In genomic region chr4:174282836-174283506, GRCh38 we compare ENCODE assay signal across 1 cellular context.
A peak's percentile ranks its signal among the peaks of the same experiment; 100 is the strongest.
TF ChIP-seq lines count a peak whose summit lies in the region.

No MANE protein-coding gene starts in this region.

TF ChIP-seq in K562, 482 proteins besides CTCF, POLR2A, EP300 and RAD21 (continued from another document and continues in another):
- TF ChIP-seq PBX2 (CRISPR knock-in tag; IDR thresholded peaks at IDR 0.05; ENCODE audit: low read depth) = peak; percentile 96
- TF ChIP-seq PBX2 (tag; conservative IDR thresholded peaks at IDR 0.05; ENCODE audit: low read depth) = peak; percentile 98
- TF ChIP-seq BDP1 (IDR thresholded peaks at IDR 0.05; ENCODE audit: insufficient read depth, insufficient read length) = no peak
- TF ChIP-seq FOXK2 (conservative IDR thresholded peaks at IDR 0.05 in 1 of 2, IDR thresholded peaks at IDR 0.05 in 1 of 2; ENCODE audit: low read depth in 2 of 2) = peak in 1 of 2 experiments; percentile 6; a peak in 2 of 4 replicates
- 0 out of 2 replicates have a peak, but pooled peaks have one; percentile 72 for TF ChIP-seq PREB (CRISPR knock-in tag; IDR thresholded peaks at IDR 0.05)
- peak; percentile 96 for TF ChIP-seq NFYB (IDR thresholded peaks at IDR 0.05; ENCODE audit: extremely low read depth, insufficient read length)
- no peak for TF ChIP-seq ZNF431 (CRISPR knock-in tag; IDR thresholded peaks at IDR 0.05)
- peak; percentile 75 to 79 for TF ChIP-seq MLLT1 (IDR thresholded peaks at IDR 0.05)
- no peak for TF ChIP-seq E2F5 (CRISPR knock-in tag; IDR thresholded peaks at IDR 0.05)
- no peak for TF ChIP-seq NR1H2 (CRISPR knock-in tag; IDR thresholded peaks at IDR 0.05)
- 0 out of 2 replicates have a peak, but pooled peaks have one; percentile 28 for TF ChIP-seq SMARCA4 (IDR thresholded peaks at IDR 0.05)
- peak; percentile 99 for TF ChIP-seq PKNOX1 (IDR thresholded peaks at IDR 0.05)
- TF ChIP-seq SP1 (CRISPR knock-in tag; IDR thresholded peaks at IDR 0.05) = peak; percentile 29; the same call in 1 of the 2 replicates
- no peak for TF ChIP-seq ZNF589 (CRISPR knock-in tag; IDR thresholded peaks at IDR 0.05; ENCODE audit: low read depth)
- no peak for TF ChIP-seq TAF9B (IDR thresholded peaks at IDR 0.05; ENCODE audit: partially characterized antibody)
- TF ChIP-seq KLF16 (IDR thresholded peaks at IDR 0.05) = no peak
- TF ChIP-seq PURB (CRISPR knock-in tag; IDR thresholded peaks at IDR 0.05; ENCODE audit: low read depth) = no peak
- TF ChIP-seq TBL1XR1 (IDR thresholded peaks at IDR 0.05; ENCODE audit: low read length in 2 of 2) = 0 out of 4 replicates have a peak, but pooled peaks of 1 of the 2 experiments have one; percentile 38
- no peak for TF ChIP-seq DDX20 (tag; IDR thresholded peaks at IDR 0.05; ENCODE audit: low read depth)
- no peak for TF ChIP-seq SNRNP70 (optimal IDR thresholded peaks at IDR 0.05; ENCODE audit: low read depth, low read length)
- no peak for TF ChIP-seq ETV1 (tag; conservative IDR thresholded peaks at IDR 0.05; ENCODE audit: low read depth)
- TF ChIP-seq GTF3C2 (IDR thresholded peaks at IDR 0.05; ENCODE audit: borderline replicate concordance, extremely low read depth, insufficient read length) = no peak
- TF ChIP-seq RHOXF2B (CRISPR knock-in tag; conservative IDR thresholded peaks at IDR 0.05) = no peak
- no peak for TF ChIP-seq MLX (CRISPR knock-in tag; conservative IDR thresholded peaks at IDR 0.05)
- TF ChIP-seq HMBOX1 (IDR thresholded peaks at IDR 0.05) = peak; percentile 89
- no peak for TF ChIP-seq ZBTB1 (CRISPR knock-in tag; IDR thresholded peaks at IDR 0.05; ENCODE audit: borderline replicate concordance, low read depth)
- peak; percentile 61 for TF ChIP-seq CEBPG (CRISPR knock-in tag; IDR thresholded peaks at IDR 0.05)
- TF ChIP-seq CEBPG (tag; conservative IDR thresholded peaks at IDR 0.05 in 1 of 2, IDR thresholded peaks at IDR 0.05 in 1 of 2) = peak; percentile 58 to 81
- TF ChIP-seq ARID4B (CRISPR knock-in tag; IDR thresholded peaks at IDR 0.05) = no peak
- no peak for TF ChIP-seq JUN (IDR thresholded peaks at IDR 0.05; ENCODE audit: borderline replicate concordance, low read depth, low read length)
- TF ChIP-seq JUN (CRISPR knock-in tag; IDR thresholded peaks at IDR 0.05; ENCODE audit: borderline replicate concordance) = no peak
- no peak for TF ChIP-seq STAT5A (IDR thresholded peaks at IDR 0.05; ENCODE audit: borderline replicate concordance, low read length)
- no peak for TF ChIP-seq CREBBP (IDR thresholded peaks at IDR 0.05; ENCODE audit: low read depth, low read length)
- TF ChIP-seq CREB3 (tag; conservative IDR thresholded peaks at IDR 0.05; ENCODE audit: low read depth) = no peak
- no peak for TF ChIP-seq ZNF324 (CRISPR knock-in tag; IDR thresholded peaks at IDR 0.05)
- TF ChIP-seq DNMT1 (IDR thresholded peaks at IDR 0.05) = no peak
- TF ChIP-seq PRDM10 (IDR thresholded peaks at IDR 0.05; ENCODE audit: partially characterized antibody) = peak; percentile 9
- no peak for TF ChIP-seq ZNF41 (CRISPR knock-in tag; conservative IDR thresholded peaks at IDR 0.05)
